ENCODE assay signal across 8 cellular contexts in genomic region chr19:633068-633785, GRCh38. TPM values are rescaled to one million over a fixed set of nuclear protein-coding genes. Genes with fewer than 3 reads are reported as not detected.
DNase-seq lines count a peak whose midpoint lies in the region; ATAC-seq and TF ChIP-seq lines count a peak whose summit lies in the region.

Gene POLRMT, minus strand, starts transcription at chr19:633537. Its CDS starts 25 bp downstream, at chr19:633512.

- H3K9me3 ChIP-seq in heart left ventricle (no peaks in the 10 kb centered on the region), trophoblast cell (ENCODE audit: insufficient read depth, low read depth, low read length) (peaks cover 2% of the 10 kb centered on the region), tibial nerve (no peaks in the 10 kb centered on the region)

- H3K79me2 ChIP-seq in trophoblast cell (ENCODE audit: control insufficient read depth, insufficient read depth, low read length, poor library complexity): peaks cover 9% of the 10 kb centered on the region

- H3K9ac ChIP-seq in trophoblast cell (ENCODE audit: low read length): peak within 1 kb of the TSS; percentile 79

- H4K91ac ChIP-seq in trophoblast cell (ENCODE audit: low read depth, low read length): peak within 1 kb of the TSS; percentile 76

- peak within 1 kb of the TSS; percentile 95 for H4K8ac ChIP-seq in trophoblast cell (ENCODE audit: low read depth, low read length)

- H3K36me3 ChIP-seq in heart left ventricle: peaks cover 0 to 18% (median 14%) of the 10 kb centered on the region in 9 donors
- H3K36me3 ChIP-seq in trophoblast cell (ENCODE audit: control insufficient read depth in 1 of 2, insufficient read depth in 2 of 2, low read length in 2 of 2): peaks cover 9 to 15% of the 10 kb centered on the region in 2 experiments
- H3K36me3 ChIP-seq in tibial nerve: peaks cover 0 to 31% (median 5%) of the 10 kb centered on the region in 3 donors

- H3K4me1 ChIP-seq in heart left ventricle (peaks cover 6 to 28% (median 17%) of the 10 kb centered on the region in 12 donors), trophoblast cell (ENCODE audit: control insufficient read depth in 1 of 2, insufficient read depth in 2 of 2, low read length in 2 of 2) (peaks cover 14 to 20% of the 10 kb centered on the region in 2 experiments), tibial nerve (peaks cover 0 to 37% (median 18%) of the 10 kb centered on the region in 4 donors)

- intact Hi-C loops in T-helper 1 cell treated with Interleukin-12 subunit alpha and Interleukin-12 subunit beta and Interleukin-4 antibody, amounts not matched to agents 30 ng/mL and 1 ng/mL, for 36 hours (cut with micrococcal nuclease): loop anchor here (1.0 to 5.0 kb wide), 6 partner anchors 23 to 164 kb away; partner anchors contain the start of genes BSG, CDC34 and PTBP1
- intact Hi-C loops in heart left ventricle (cut with DNase I): loop anchor here in 2 of 10 donors (5.0 to 10.0 kb wide), 2 partner anchors 51 to 98 kb away; partner anchors contain the start of gene CDC34 (in 1 of the 2)

- peak within 1 kb of the TSS; percentile 77 for H3K18ac ChIP-seq in trophoblast cell (ENCODE audit: low read length)

- in situ Hi-C loops in GM13976 (cut with MboI; ENCODE audit: low sequenced_read_pairs, unreplicated experiment): no loop called here

- H2AK5ac ChIP-seq in trophoblast cell (ENCODE audit: low read length): peak within 1 kb of the TSS; percentile 92

- WGBS in heart left ventricle, 4 donors: 0 to 1% (median 0%) methylated on average over 34 to 67 of the region's 67 CpGs
- WGBS in trophoblast cell (ENCODE audit: extremely low coverage, insufficient coverage, insufficient read length): no CpG with 5 or more reads among the region's 67 CpGs
- WGBS in tibial nerve, 2 donors: 1% methylated on average over 37 to 45 of the region's 67 CpGs

- H3K23ac ChIP-seq in trophoblast cell (ENCODE audit: low read length): no peak within 1 kb of the TSS

- H2BK120ac ChIP-seq in trophoblast cell (ENCODE audit: insufficient read depth, low read length, poor library complexity): peak within 1 kb of the TSS; percentile 74

- H3K27me3 ChIP-seq in heart left ventricle (no peaks in the 10 kb centered on the region), trophoblast cell (ENCODE audit: insufficient read depth, low read length) (no peaks in the 10 kb centered on the region), tibial nerve (no peaks in the 10 kb centered on the region)

- peak; percentile 100 for DNase-seq in GM13976 (ENCODE audit: low spot score)
- peak; percentile 89 for DNase-seq in NCI-H1694 (lab: John Stamatoyannopoulos, UW)
- DNase-seq in amniotic epithelial cell (ENCODE audit: low read depth): peak; percentile 96
- peak; percentile 98 to 99 (median 99) for DNase-seq in heart left ventricle
- peak; percentile 99 for DNase-seq in trophoblast cell
- peak; percentile 98 for DNase-seq in tibial nerve (ENCODE audit: low spot score in 2 of 2)

- ATAC-seq in HG02884 (IDR thresholded peaks at IDR 0.05; ENCODE audit: unreplicated experiment) (peak; percentile 59), heart left ventricle (peak; percentile 95 to 98 (median 98))

- peak within 1 kb of the TSS; percentile 94 for H3K14ac ChIP-seq in trophoblast cell (ENCODE audit: low read length)

- H3K27ac ChIP-seq in heart left ventricle: peak within 1 kb of the TSS in 11 of 12 donors; percentile 57 to 86 (median 79)
- peak within 1 kb of the TSS; percentile 62 for H3K27ac ChIP-seq in trophoblast cell (ENCODE audit: low read depth, low read length)
- H3K27ac ChIP-seq in tibial nerve: peak within 1 kb of the TSS; percentile 56 to 85 (median 78)

- peak; percentile 77 to 81 for TF ChIP-seq EP300 in tibial nerve (IDR thresholded peaks at IDR 0.05)

- peak within 1 kb of the TSS; percentile 46 for H2BK12ac ChIP-seq in trophoblast cell (ENCODE audit: low read length)

- no peak for TF ChIP-seq CTCF in GM13976 (IDR thresholded peaks at IDR 0.05; ENCODE audit: borderline replicate concordance, control extremely low read depth, extremely low read depth, insufficient read depth, missing control alignments)
- TF ChIP-seq CTCF in heart left ventricle (IDR thresholded peaks at IDR 0.05): peak in 6 of 12 donors; percentile 9 to 50 (median 18)
- peak in 2 of 5 experiments; percentile 44 to 48 for TF ChIP-seq CTCF in tibial nerve (IDR thresholded peaks at IDR 0.05)

- peak within 1 kb of the TSS; percentile 57 to 99 (median 96) for H3K4me3 ChIP-seq in heart left ventricle
- H3K4me3 ChIP-seq in trophoblast cell (ENCODE audit: low read depth, low read length): peak within 1 kb of the TSS; percentile 82
- H3K4me3 ChIP-seq in tibial nerve: peak within 1 kb of the TSS; percentile 71 to 95 (median 88)

- H3K4me2 ChIP-seq in trophoblast cell (ENCODE audit: low read length): peak within 1 kb of the TSS; percentile 97

- peaks cover 10% of the 10 kb centered on the region for H3K79me1 ChIP-seq in trophoblast cell (ENCODE audit: low read length)

- peak within 1 kb of the TSS; percentile 94 for H2AFZ ChIP-seq in trophoblast cell (ENCODE audit: insufficient read depth, low read length, poor library complexity)

- peak within 1 kb of the TSS; percentile 97 for H4K12ac ChIP-seq in trophoblast cell (ENCODE audit: low read depth, low read length)

- H2BK5ac ChIP-seq in trophoblast cell (ENCODE audit: low read depth, low read length, poor library complexity): peak within 1 kb of the TSS; percentile 57

- H3K4ac ChIP-seq in trophoblast cell (ENCODE audit: low read depth, low read length): peak within 1 kb of the TSS; percentile 88

- TF ChIP-seq POLR2A in heart left ventricle (IDR thresholded peaks at IDR 0.05): peak in 1 of 2 donors; percentile 36
- peak in 1 of 2 donors; percentile 52 for TF ChIP-seq POLR2A in tibial nerve (IDR thresholded peaks at IDR 0.05)

RNA-seq across cellular contexts. Expression of gene POLRMT, which starts in this region (rescaled TPM):
- total RNA-seq in T-helper 1 cell treated with Interleukin-12 subunit alpha and Interleukin-12 subunit beta and Interleukin-4 antibody, amounts not matched to agents 30 ng/mL and 1 ng/mL, for 36 hours: 62.7 and 63.4 TPM in 2 replicates
- total RNA-seq in heart left ventricle (10 to 100 TPM; 32.0 to 78.0 (median 41.5) TPM), tibial nerve (10 to 100 TPM; 28.2 to 73.5 (median 51.5) TPM)
- 10 to 100 TPM; 38.8 to 75.2 TPM for polyA plus RNA-seq in heart left ventricle
- 35.6 and 40.7 TPM in 2 replicates for polyA plus RNA-seq in trophoblast cell (2013)

Comparison
In these comparisons a context has a peak if more than half of its experiments do, and no peak if none do; other contexts are left out.
1. Peak in every context shown above with its lines: DNase-seq, ATAC-seq, H3K4me3 ChIP-seq and H3K27ac ChIP-seq.